In genomic region chr16:85227262-85227923, GRCh38 we compare ENCODE assay signal across 8 cellular contexts.
A peak's percentile ranks its signal among the peaks of the same experiment; 100 is the strongest.
DNase-seq lines count a peak whose midpoint lies in the region; ATAC-seq, FAIRE-seq and TF ChIP-seq lines count a peak whose summit lies in the region.

No MANE protein-coding gene starts in this region.

- no peaks in the 10 kb centered on the region for H3K36me3 ChIP-seq in GM06990 (ENCODE audit: control insufficient read depth, insufficient read depth, low read length)

- H3K4me3 ChIP-seq in GM06990 (replicated peaks; ENCODE audit: low read depth, low read length) = peak overlapping the region; percentile 53

- no peaks in the 10 kb centered on the region for H3K27me3 ChIP-seq in GM06990 (replicated peaks; ENCODE audit: control insufficient read depth, insufficient read depth, low read length)

- peak; percentile 78 for ATAC-seq in GM19467 (IDR thresholded peaks at IDR 0.05; ENCODE audit: unreplicated experiment)
- ATAC-seq in HG03280 (IDR thresholded peaks at IDR 0.05; ENCODE audit: unreplicated experiment) = peak; percentile 73

- no peak for TF ChIP-seq CTCF in GM06990 (IDR thresholded peaks at IDR 0.05; ENCODE audit: insufficient read depth, low read length, poor library complexity, severe bottlenecking)

- FAIRE-seq in HTR-8/SVneo (lab: Jason Lieb, UNC) = no peak

- DNase-seq in GM06990 (ENCODE audit: extremely low read depth, insufficient read length) = peak; percentile 88
- peak; percentile 74 for DNase-seq in astrocyte of the hippocampus (ENCODE audit: low read depth, low spot score)
- DNase-seq in middle frontal gyrus (ENCODE audit: extremely low spot score, low spot score) = no peak
- no peak for DNase-seq in NCI-H446 treated with DMSO at 0.1 percent for 48 hours (lab: John Stamatoyannopoulos, UW)
- DNase-seq in Ammon's horn (ENCODE audit: low spot score) = no peak
- DNase-seq in HTR-8/SVneo (ENCODE audit: insufficient read length, low spot score) = no peak

Comparison
In these comparisons a context has a peak if more than half of its experiments do, and no peak if none do; other contexts are left out.
1. DNase-seq: peak in GM06990 (single experiment) and astrocyte of the hippocampus (single experiment); none in middle frontal gyrus (single experiment), NCI-H446 treated with DMSO at 0.1 percent for 48 hours (single experiment), Ammon's horn (single experiment) and HTR-8/SVneo (single experiment).